In the genomic region with DNA sequence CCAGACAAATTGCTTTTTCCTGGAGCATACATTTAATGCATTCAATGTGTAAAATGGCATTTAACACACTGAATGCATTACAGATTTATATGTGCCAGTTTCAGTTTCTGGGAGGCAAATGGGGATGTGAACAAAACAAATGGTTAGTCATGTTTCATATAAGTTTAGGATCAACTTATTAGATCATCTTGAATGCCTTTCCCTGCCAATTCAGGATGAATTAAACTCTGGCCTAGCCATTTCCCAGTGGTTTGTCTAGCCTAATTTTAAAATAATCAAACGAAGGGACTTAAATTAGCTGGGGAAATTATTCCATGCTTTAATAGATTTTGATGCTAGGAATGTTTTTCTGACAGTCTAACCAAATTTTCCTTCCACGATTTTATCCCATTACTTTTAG, we compare ENCODE assay signal across 13 cellular contexts.
"Had no signal": no experiment of that assay in that cellular context is flagged by ENCODE, and none has a peak within 500 bp of the region (broad histone marks: within the 10 kb centered on the region; RNA-seq: fewer than 3 reads in every experiment).

No MANE protein-coding gene starts in this region.

- H3K27ac ChIP-seq: neutrophil, spleen, thoracic aorta, transverse colon had no signal

- H3K27me3 ChIP-seq: neutrophil, spleen, transverse colon had no signal

- H3K9me3 ChIP-seq: mucosa of descending colon, neutrophil, spleen, thoracic aorta, transverse colon had no signal

- DNase-seq: cerebellar nuclear complex; kidney; left cardiac atrium; mucosa of descending colon; naive thymus-derived CD8-positive, alpha-beta T cell; spleen; stimulated activated CD4-positive, alpha-beta T cell treated with anti-CD3 and anti-CD28 coated beads, Interleukin-15, amount 100 ng/mL, for 24 hours; stimulated activated CD4-positive, alpha-beta T cell treated with anti-CD3 and anti-CD28 coated beads, Interleukin-1b, Interleukin-23, amount 100 ng/mL, for 48 hours; stimulated activated CD4-positive, alpha-beta T cell treated with anti-CD3 and anti-CD28 coated beads, Interleukin-4, amount 100 ng/mL, for 24 hours; transverse colon had no signal

- H3K4me1 ChIP-seq: spleen, transverse colon had no signal

- ATAC-seq: left cardiac atrium; mucosa of descending colon; naive thymus-derived CD8-positive, alpha-beta T cell; stimulated activated memory B cell treated with anti-CD40 and anti-IgM and Interleukin-4, amounts not matched to agents 10 μg/mL and 1 μg/mL and 100 μg/mL, for 72 hours had no signal

- H3K4me3 ChIP-seq: mucosa of descending colon, spleen, thoracic aorta, transverse colon had no signal

- H3K36me3 ChIP-seq: neutrophil, spleen, thoracic aorta, transverse colon had no signal
